Comparison of ENCODE assay signal across 10 cellular contexts in the genomic region with DNA sequence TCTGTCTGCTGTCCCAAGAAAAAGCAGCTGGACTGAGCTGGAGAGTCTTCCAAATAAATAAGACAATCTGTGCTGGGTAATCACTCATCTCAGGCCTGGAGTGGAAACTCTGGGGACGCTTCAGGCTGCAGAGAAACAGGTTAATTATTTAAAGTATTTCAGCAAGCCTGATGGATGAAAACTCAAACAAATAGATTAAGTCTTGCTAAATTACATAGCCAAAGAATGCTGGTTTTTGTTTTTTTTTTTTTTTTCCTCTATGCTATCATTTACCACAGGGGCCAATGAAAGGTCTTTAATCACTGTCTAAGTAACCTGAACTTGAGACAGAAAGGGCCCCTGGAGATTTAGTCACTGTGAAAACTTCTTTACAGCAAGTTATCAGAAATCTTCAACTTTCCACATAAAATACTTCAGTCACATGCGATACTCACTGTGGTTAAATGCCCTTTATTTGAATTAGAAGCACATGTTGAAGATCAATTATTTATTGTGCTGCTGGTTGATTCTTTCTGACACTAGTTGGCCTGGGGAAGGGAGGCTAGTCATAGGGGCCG. TPM values are rescaled to one million over a fixed set of nuclear protein-coding genes. Genes with fewer than 3 reads are reported as not detected.
DNase-seq lines count a peak whose midpoint lies in the region; ATAC-seq and TF ChIP-seq lines count a peak whose summit lies in the region.
"Had no signal": no experiment of that assay in that cellular context is flagged by ENCODE, and none has a peak within 500 bp of the region (broad histone marks: within the 10 kb centered on the region; RNA-seq: fewer than 3 reads in every experiment).

No MANE protein-coding gene starts in this region.

- no peaks in the 10 kb centered on the region for H3F3A ChIP-seq in GM23338 (replicated peaks; ENCODE audit: low read depth)

- no peaks in the 10 kb centered on the region for H3K79me2 ChIP-seq in GM23338 (replicated peaks; ENCODE audit: insufficient read depth)

- no peak overlapping the region for H3K9ac ChIP-seq in subcutaneous abdominal adipose tissue (ENCODE audit: low read length in 5 of 5)

- no peaks in the 10 kb centered on the region for H3K9me3 ChIP-seq in subcutaneous abdominal adipose tissue (ENCODE audit: control insufficient read depth in 5 of 5, low read length in 5 of 5)

- H3K36me3 ChIP-seq in GM23338 (ENCODE audit: insufficient read depth) (no peaks in the 10 kb centered on the region), kidney epithelial cell (ENCODE audit: control insufficient read depth, insufficient read depth, low read length) (no peaks in the 10 kb centered on the region), subcutaneous abdominal adipose tissue (ENCODE audit: control insufficient read depth in 5 of 5, insufficient read depth in 5 of 5, low read length in 5 of 5) (no peaks in the 10 kb centered on the region)

- H3K4me1 Mint-ChIP-seq in GM23338, result peaks cover 7% of the 10 kb centered on the region; the same call in 2 of the 3 replicates
- H3K4me1 Mint-ChIP-seq in MCF 10A (ENCODE audit: insufficient read depth, unreplicated experiment), result peaks cover 28% of the 10 kb centered on the region

- peaks cover 3% of the 10 kb centered on the region for H3K27me3 Mint-ChIP-seq in GM23338 (ENCODE audit: insufficient read depth, low read depth, poor library complexity)
- H3K27me3 Mint-ChIP-seq in MCF 10A (ENCODE audit: insufficient read depth, unreplicated experiment), result no peaks in the 10 kb centered on the region

- H2AFZ ChIP-seq in GM23338, result peak overlapping the region; percentile 90; the same call in 1 of the 2 replicates

- H3K9me3 Mint-ChIP-seq in GM23338, result no peaks in the 10 kb centered on the region
- no peaks in the 10 kb centered on the region for H3K9me3 Mint-ChIP-seq in MCF 10A (ENCODE audit: unreplicated experiment)
- H3K9me3 Mint-ChIP-seq: activated CD4-positive, alpha-beta T cell treated with anti-CD3 and anti-CD28 coated beads, Interleukin-2, amount 10 ng/mL, durations not matched to agents 24 days and 14 days had no signal

- no peak for DNase-seq in GM23338 (ENCODE audit: low spot score)
- DNase-seq in MCF 10A (ENCODE audit: unreplicated experiment), result no peak
- DNase-seq in kidney epithelial cell (ENCODE audit: low read depth), result peak; percentile 12
- DNase-seq in SHP77 (lab: John Stamatoyannopoulos, UW), result no peak
- no peak for DNase-seq in activated CD4-positive, alpha-beta T cell treated with anti-CD3 and anti-CD28 coated beads, Interleukin-2, amount 50 U/mL, for 4 hours
- no peak for DNase-seq in T-helper 2 cell
- no peak for DNase-seq in A172 (ENCODE audit: low spot score)
- DNase-seq: activated CD4-positive, alpha-beta T cell treated with anti-CD3 and anti-CD28 coated beads, Interleukin-2, amount 10 ng/mL, durations not matched to agents 24 days and 14 days; stimulated activated CD4-positive, alpha-beta T cell treated with anti-CD3 and anti-CD28 coated beads, Interleukin-12 subunit alpha, Interleukin-12 subunit beta, amount 100 ng/mL, for 4 hours had no signal

- H3K9me2 ChIP-seq in GM23338 (ENCODE audit: insufficient read depth), result no peaks in the 10 kb centered on the region

- H3K4me3 ChIP-seq in GM23338 (no peak overlapping the region), kidney epithelial cell (ENCODE audit: low read depth, low read length) (no peak overlapping the region), subcutaneous abdominal adipose tissue (ENCODE audit: low read depth in 1 of 5, low read length in 5 of 5) (no peak overlapping the region)

- H3K27ac Mint-ChIP-seq in GM23338 (no peak overlapping the region), MCF 10A (ENCODE audit: low read depth, unreplicated experiment) (peak overlapping the region; percentile 98)
- H3K27ac Mint-ChIP-seq: activated CD4-positive, alpha-beta T cell treated with anti-CD3 and anti-CD28 coated beads, Interleukin-2, amount 10 ng/mL, durations not matched to agents 24 days and 14 days had no signal

- POLR2A ChIA-PET in MCF 10A (lab: Yijun Ruan, JAX), result interaction anchor here (0.6 to 4.5 kb wide), 26 partner anchors 11 to 538 kb away, joined by 3 to 70 read pairs (median 4); a partner anchor contains a TSS

- H3K4me3 Mint-ChIP-seq in GM23338 (no peak overlapping the region), MCF 10A (ENCODE audit: unreplicated experiment) (peak overlapping the region; percentile 77)
- H3K4me3 Mint-ChIP-seq: activated CD4-positive, alpha-beta T cell treated with anti-CD3 and anti-CD28 coated beads, Interleukin-2, amount 10 ng/mL, durations not matched to agents 24 days and 14 days had no signal

- H3K4me1 ChIP-seq in GM23338 (ENCODE audit: insufficient read depth), result peaks cover 15% of the 10 kb centered on the region; the same call in 1 of the 2 replicates
- peaks cover 0 to 22% (median 15%) of the 10 kb centered on the region in 5 donors for H3K4me1 ChIP-seq in subcutaneous abdominal adipose tissue (ENCODE audit: control insufficient read depth in 5 of 5, insufficient read depth in 5 of 5, low read length in 5 of 5)

- no TSS peak for BruUV-seq in MCF 10A (replicated peaks; lab: Mats Ljungman, UMichigan)

- CTCF ChIA-PET in MCF 10A (lab: Yijun Ruan, JAX), result interaction anchor here (0.5 to 8.2 kb wide), 4 partner anchors 150 to 610 kb away, joined by 3 to 90 read pairs (median 4); no protein-coding TSS in a partner anchor

- H3K27me3 ChIP-seq in GM23338 (ENCODE audit: insufficient read depth) (no peaks in the 10 kb centered on the region), kidney epithelial cell (ENCODE audit: control insufficient read depth, insufficient read depth, low read length) (no peaks in the 10 kb centered on the region), subcutaneous abdominal adipose tissue (ENCODE audit: control insufficient read depth in 5 of 5, insufficient read depth in 4 of 5, low read length in 5 of 5) (no peaks in the 10 kb centered on the region)

- intact Hi-C loops in MCF 10A (cut with micrococcal nuclease), result loop anchor here (2.0 to 5.0 kb wide), 2 partner anchors 276 to 376 kb away; no protein-coding TSS in a partner anchor

- TF ChIP-seq CTCF in GM23338 (conservative IDR thresholded peaks at IDR 0.05; ENCODE audit: low read depth in 2 of 2), result no peak
- TF ChIP-seq CTCF in MCF 10A (IDR thresholded peaks at IDR 0.05; ENCODE audit: unreplicated experiment), result no peak
- no peak for TF ChIP-seq CTCF in kidney epithelial cell (IDR thresholded peaks at IDR 0.05; ENCODE audit: insufficient read depth, low read length, poor library complexity, severe bottlenecking)

- H3K36me3 Mint-ChIP-seq in GM23338 (ENCODE audit: low read depth) (no peaks in the 10 kb centered on the region), MCF 10A (ENCODE audit: insufficient read depth, unreplicated experiment) (peaks cover 6% of the 10 kb centered on the region)

- no peak overlapping the region for H3K4me2 ChIP-seq in GM23338

- no peak overlapping the region for H3K27ac ChIP-seq in GM23338 (ENCODE audit: low read depth)
- peak overlapping the region; percentile 95 for H3K27ac ChIP-seq in subcutaneous abdominal adipose tissue (ENCODE audit: low read depth, low read length)

- no peak for ATAC-seq in GM23338

- H4K20me1 ChIP-seq in GM23338 (replicated peaks; ENCODE audit: insufficient read depth), result no peaks in the 10 kb centered on the region

TF ChIP-seq in GM23338, 12 proteins besides CTCF, POLR2A, EP300 and RAD21 (continues in another document):
- no peak for TF ChIP-seq POLR2AphosphoS5 (IDR thresholded peaks at IDR 0.05; ENCODE audit: low read depth)
- TF ChIP-seq NANOG (IDR thresholded peaks at IDR 0.05; ENCODE audit: borderline replicate concordance), result no peak
- no peak for TF ChIP-seq STAT1 (IDR thresholded peaks at IDR 0.05; ENCODE audit: unreplicated experiment)
- no peak for TF ChIP-seq JUNB (IDR thresholded peaks at IDR 0.05; ENCODE audit: unreplicated experiment)
- no peak for TF ChIP-seq EZH2phosphoT487 (IDR thresholded peaks at IDR 0.05; ENCODE audit: unreplicated experiment)
- TF ChIP-seq, protein P1, sequence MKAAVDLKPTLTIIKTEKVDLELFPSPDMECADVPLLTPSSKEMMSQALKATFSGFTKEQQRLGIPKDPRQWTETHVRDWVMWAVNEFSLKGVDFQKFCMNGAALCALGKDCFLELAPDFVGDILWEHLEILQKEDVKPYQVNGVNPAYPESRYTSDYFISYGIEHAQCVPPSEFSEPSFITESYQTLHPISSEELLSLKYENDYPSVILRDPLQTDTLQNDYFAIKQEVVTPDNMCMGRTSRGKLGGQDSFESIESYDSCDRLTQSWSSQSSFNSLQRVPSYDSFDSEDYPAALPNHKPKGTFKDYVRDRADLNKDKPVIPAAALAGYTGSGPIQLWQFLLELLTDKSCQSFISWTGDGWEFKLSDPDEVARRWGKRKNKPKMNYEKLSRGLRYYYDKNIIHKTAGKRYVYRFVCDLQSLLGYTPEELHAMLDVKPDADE (IDR thresholded peaks at IDR 0.05), result no peak
- no peak for TF ChIP-seq EZH2 (IDR thresholded peaks at IDR 0.05; ENCODE audit: low read depth, unreplicated experiment)
- TF ChIP-seq CREB1 (CRISPR knock-in tag; IDR thresholded peaks at IDR 0.05; ENCODE audit: low read depth), result no peak
- TF ChIP-seq ZNF114 (CRISPR knock-in tag; IDR thresholded peaks at IDR 0.05), result no peak
- no peak for TF ChIP-seq ZNF331 (CRISPR knock-in tag; IDR thresholded peaks at IDR 0.05; ENCODE audit: low read depth)

RNA-seq across cellular contexts. Expression of a gene that starts 30.9 kb away (rescaled TPM):
- 1.6 and 4.4 TPM in 2 replicates for total RNA-seq in GM23338 (2014; rRNA removed; shearing (Covaris generic))
- polyA plus RNA-seq in GM23338 (2016; fragmentation: Nextera tagmentation; extraction: Ambion mirVana), result 1.7 and 2.1 TPM in 2 replicates
- total RNA-seq in MCF 10A (2022), result 0.19 and 0.54 TPM in 2 replicates
- total RNA-seq in kidney epithelial cell, result 0.79 and 0.82 TPM in 2 replicates
- not detected in 2 replicates for total RNA-seq in A172 (2014; rRNA removed; shearing (Covaris generic))
- total RNA-seq: activated CD4-positive, alpha-beta T cell treated with anti-CD3 and anti-CD28 coated beads, Interleukin-2, amount 10 ng/mL, durations not matched to agents 24 days and 14 days had no signal
